ENCODE assay signal across 21 cellular contexts in genomic region chr10:74883428-74883827, GRCh38.
"Had no signal": no experiment of that assay in that cellular context is flagged by ENCODE, and none has a peak within 500 bp of the region (broad histone marks: within the 10 kb centered on the region; RNA-seq: fewer than 3 reads in every experiment).

No MANE protein-coding gene starts in this region.

- H3K9me3 Mint-ChIP-seq: activated naive CD4-positive, alpha-beta T cell treated with anti-CD3 and anti-CD28 coated beads for 36 hours; activated T-cell treated with anti-CD3 and anti-CD28 coated beads, Interleukin-2, amount 50 U/mL, for 4 hours; dendritic cell treated with granulocyte-macrophage colony-stimulating factor and Interleukin-4, amounts not matched to agents 40 ng/mL and 50 ng/mL, for 4 days; neural crest cell; stimulated activated effector memory CD8-positive, alpha-beta T cell treated with anti-CD3 and anti-CD28 coated beads, Interleukin-12 subunit alpha, Interleukin-12 subunit beta, amount 100 ng/mL, for 72 hours; stimulated activated naive CD8-positive, alpha-beta T cell treated with anti-CD3 and anti-CD28 coated beads, Interleukin-15, amount 100 ng/mL, for 72 hours; WTC11 had no signal

- H3K4me1 Mint-ChIP-seq: neural crest cell, WTC11 had no signal

- DNase-seq: activated CD4-positive, alpha-beta T cell treated with anti-CD3 and anti-CD28 coated beads, Interleukin-2, amount 50 U/mL, for 48 hours; activated CD8-positive, alpha-beta memory T cell treated with anti-CD3 and anti-CD28 coated beads, Interleukin-2, amount 50 U/mL, for 48 hours; activated naive CD4-positive, alpha-beta T cell treated with anti-CD3 and anti-CD28 coated beads for 36 hours; activated T-cell treated with anti-CD3 and anti-CD28 coated beads, Interleukin-2, amount 50 U/mL, for 4 hours; effector CD4-positive, alpha-beta T cell; erythroblast; foreskin keratinocyte; left ventricle myocardium inferior; small intestine; stimulated activated CD4-positive, alpha-beta T cell treated with anti-CD3 and anti-CD28 coated beads, Interleukin-2, amount 100 ng/mL, for 24 hours; stimulated activated naive CD8-positive, alpha-beta T cell treated with anti-CD3 and anti-CD28 coated beads, Interleukin-15, amount 100 ng/mL, for 72 hours; T1000; transverse colon; uterus had no signal

- ATAC-seq: activated T-cell treated with anti-CD3 and anti-CD28 coated beads, Interleukin-2, amount 50 U/mL, for 4 hours; foreskin keratinocyte; sciatic nerve; stimulated activated effector memory CD8-positive, alpha-beta T cell treated with anti-CD3 and anti-CD28 coated beads, Interleukin-12 subunit alpha, Interleukin-12 subunit beta, amount 100 ng/mL, for 72 hours; stimulated activated naive CD8-positive, alpha-beta T cell treated with anti-CD3 and anti-CD28 coated beads, Interleukin-15, amount 100 ng/mL, for 72 hours; WTC11 had no signal

- H3K27me3 Mint-ChIP-seq: dendritic cell treated with granulocyte-macrophage colony-stimulating factor and Interleukin-4, amounts not matched to agents 40 ng/mL and 50 ng/mL, for 4 days; stimulated activated naive CD8-positive, alpha-beta T cell treated with anti-CD3 and anti-CD28 coated beads, Interleukin-15, amount 100 ng/mL, for 72 hours had no signal

- H3K36me3 Mint-ChIP-seq: stimulated activated effector memory CD8-positive, alpha-beta T cell treated with anti-CD3 and anti-CD28 coated beads, Interleukin-12 subunit alpha, Interleukin-12 subunit beta, amount 100 ng/mL, for 72 hours; WTC11 had no signal

- H3K9me3 ChIP-seq: left ventricle myocardium inferior, suprapubic skin, transverse colon, uterus had no signal

- H3K27ac ChIP-seq: cardiac muscle cell, foreskin keratinocyte, left ventricle myocardium inferior, suprapubic skin, transverse colon, uterus had no signal

- H3K4me3 ChIP-seq: cardiac muscle cell, left ventricle myocardium inferior, suprapubic skin, transverse colon, uterus had no signal

- H3K4me1 ChIP-seq: foreskin keratinocyte, uterus had no signal

- H3K4me3 Mint-ChIP-seq: activated naive CD4-positive, alpha-beta T cell treated with anti-CD3 and anti-CD28 coated beads for 36 hours; activated T-cell treated with anti-CD3 and anti-CD28 coated beads, Interleukin-2, amount 50 U/mL, for 4 hours; dendritic cell treated with granulocyte-macrophage colony-stimulating factor and Interleukin-4, amounts not matched to agents 40 ng/mL and 50 ng/mL, for 4 days; neural crest cell; stimulated activated effector memory CD8-positive, alpha-beta T cell treated with anti-CD3 and anti-CD28 coated beads, Interleukin-12 subunit alpha, Interleukin-12 subunit beta, amount 100 ng/mL, for 72 hours; stimulated activated naive CD8-positive, alpha-beta T cell treated with anti-CD3 and anti-CD28 coated beads, Interleukin-15, amount 100 ng/mL, for 72 hours; WTC11 had no signal

- H3K36me3 ChIP-seq: cardiac muscle cell, left ventricle myocardium inferior, suprapubic skin, transverse colon, uterus had no signal

- H3K27ac Mint-ChIP-seq: activated naive CD4-positive, alpha-beta T cell treated with anti-CD3 and anti-CD28 coated beads for 36 hours; dendritic cell treated with granulocyte-macrophage colony-stimulating factor and Interleukin-4, amounts not matched to agents 40 ng/mL and 50 ng/mL, for 4 days; stimulated activated effector memory CD8-positive, alpha-beta T cell treated with anti-CD3 and anti-CD28 coated beads, Interleukin-12 subunit alpha, Interleukin-12 subunit beta, amount 100 ng/mL, for 72 hours; stimulated activated naive CD8-positive, alpha-beta T cell treated with anti-CD3 and anti-CD28 coated beads, Interleukin-15, amount 100 ng/mL, for 72 hours; WTC11 had no signal

- H3K27me3 ChIP-seq: cardiac muscle cell, foreskin keratinocyte, suprapubic skin, transverse colon, uterus had no signal
